ENCODE assay signal across 39 cellular contexts in genomic region chr6:33469661-33470060, GRCh38.
"Had no signal": no experiment of that assay in that cellular context is flagged by ENCODE, and none has a peak within 500 bp of the region (broad histone marks: within the 10 kb centered on the region; RNA-seq: fewer than 3 reads in every experiment).

No MANE protein-coding gene starts in this region.

- H3K36me3 ChIP-seq: adrenal gland, ascending aorta, brain microvascular endothelial cell, breast epithelium, cardiac muscle cell had no signal

- DNase-seq: activated effector memory CD4-positive, alpha-beta T cell treated with anti-CD3 and anti-CD28 coated beads, Interleukin-2, amount 50 U/mL, for 16 hours; activated effector memory CD4-positive, alpha-beta T cell treated with Interleukin-2 at 50 U/mL for 16 hours; activated gamma-delta T cell; activated gamma-delta T cell treated with Interleukin-2 at 50 U/mL for 16 hours; activated naive CD4-positive, alpha-beta T cell; activated naive CD4-positive, alpha-beta T cell treated with anti-CD3 and anti-CD28 coated beads for 36 hours; activated naive CD4-positive, alpha-beta T cell treated with anti-CD3 and anti-CD28 coated beads, Interleukin-2, amount 10 ng/mL, durations not matched to agents 7 days and 5 days; activated naive CD4-positive, alpha-beta T cell treated with anti-CD3 and anti-CD28 coated beads, Interleukin-2, amount 50 U/mL, for 16 hours; activated naive CD4-positive, alpha-beta T cell treated with Interleukin-2 at 50 U/mL for 16 hours; activated naive CD8-positive, alpha-beta T cell treated with anti-CD3 and anti-CD28 coated beads for 36 hours; activated naive CD8-positive, alpha-beta T cell treated with anti-CD3 and anti-CD28 coated beads, Interleukin-2, amount 10 ng/mL, durations not matched to agents 7 days and 5 days; activated naive CD8-positive, alpha-beta T cell treated with anti-CD3 and anti-CD28 coated beads, Interleukin-2, amount 50 U/mL, for 24 hours; activated T-cell treated with anti-CD3 and anti-CD28 coated beads, Interleukin-2, amount 50 U/mL, for 1 hour; activated T-cell treated with anti-CD3 and anti-CD28 coated beads, Interleukin-2, amount 50 U/mL, for 24 hours; activated T-cell treated with anti-CD3 and anti-CD28 coated beads, Interleukin-2, amount 50 U/mL, for 4 hours; activated T-cell treated with anti-CD3 and anti-CD28 coated beads, Interleukin-2, amount 50 U/mL, for 48 hours; activated T-cell treated with anti-CD3 and anti-CD28 coated beads, Interleukin-2, amount 50 U/mL, for 72 hours; adrenal gland; amniotic stem cell; amygdala; anterior cingulate cortex; aorta; body of pancreas; brain microvascular endothelial cell; caudate nucleus; central memory CD4-positive, alpha-beta T cell; cerebellar nuclear complex had no signal

- H3K27me3 Mint-ChIP-seq: activated naive CD4-positive, alpha-beta T cell treated with anti-CD3 and anti-CD28 coated beads, Interleukin-2, amount 50 U/mL, for 24 hours; activated naive CD8-positive, alpha-beta T cell; activated naive CD8-positive, alpha-beta T cell treated with anti-CD3 and anti-CD28 coated beads for 36 hours; activated naive CD8-positive, alpha-beta T cell treated with anti-CD3 and anti-CD28 coated beads, Interleukin-2, amount 10 ng/mL, durations not matched to agents 7 days and 5 days; activated naive CD8-positive, alpha-beta T cell treated with anti-CD3 and anti-CD28 coated beads, Interleukin-2, amount 50 U/mL, for 24 hours; activated T-cell treated with anti-CD3 and anti-CD28 coated beads, Interleukin-2, amount 50 U/mL, for 24 hours; activated T-helper 17 cell treated with anti-CD3 and anti-CD28 coated beads, Interleukin-2, amount 50 U/mL, for 72 hours; central memory CD8-positive, alpha-beta T cell had no signal

- H3K9me3 Mint-ChIP-seq: activated naive CD4-positive, alpha-beta T cell treated with anti-CD3 and anti-CD28 coated beads for 36 hours; activated naive CD4-positive, alpha-beta T cell treated with anti-CD3 and anti-CD28 coated beads, Interleukin-2, amount 10 ng/mL, durations not matched to agents 7 days and 5 days; activated naive CD4-positive, alpha-beta T cell treated with anti-CD3 and anti-CD28 coated beads, Interleukin-2, amount 50 U/mL, for 24 hours; activated naive CD4-positive, alpha-beta T cell treated with anti-CD3 and anti-CD28 coated beads, Interleukin-2, amount 50 U/mL, for 72 hours; activated naive CD8-positive, alpha-beta T cell treated with anti-CD3 and anti-CD28 coated beads for 36 hours; activated naive CD8-positive, alpha-beta T cell treated with anti-CD3 and anti-CD28 coated beads, Interleukin-2, amount 10 ng/mL, durations not matched to agents 7 days and 5 days; activated naive CD8-positive, alpha-beta T cell treated with anti-CD3 and anti-CD28 coated beads, Interleukin-2, amount 50 U/mL, for 24 hours; activated T-cell treated with anti-CD3 and anti-CD28 coated beads, Interleukin-2, amount 50 U/mL, for 24 hours; activated T-cell treated with anti-CD3 and anti-CD28 coated beads, Interleukin-2, amount 50 U/mL, for 4 hours; activated T-cell treated with anti-CD3 and anti-CD28 coated beads, Interleukin-2, amount 50 U/mL, for 72 hours; activated T-helper 17 cell treated with anti-CD3 and anti-CD28 coated beads, Interleukin-2, amount 50 U/mL, for 72 hours; activated T-helper 2 cell treated with anti-CD3 and anti-CD28 coated beads, Interferon-gamma antibody, Interleukin-2, Interleukin-4, amounts not matched to agents 10 μg/mL and 5 μg/mL and 100 μg/mL, durations not matched to agents 14 hours and 24 hours and 36 hours; brain; central memory CD8-positive, alpha-beta T cell had no signal

- H3K9me3 ChIP-seq: adrenal gland, ascending aorta, body of pancreas, breast epithelium had no signal

- H3K4me1 ChIP-seq: adrenal gland, ascending aorta, body of pancreas, breast epithelium had no signal

- H3K27ac Mint-ChIP-seq: activated naive CD4-positive, alpha-beta T cell treated with anti-CD3 and anti-CD28 coated beads for 36 hours; activated naive CD4-positive, alpha-beta T cell treated with anti-CD3 and anti-CD28 coated beads, Interleukin-2, amount 10 ng/mL, durations not matched to agents 7 days and 5 days; activated naive CD4-positive, alpha-beta T cell treated with anti-CD3 and anti-CD28 coated beads, Interleukin-2, amount 50 U/mL, for 72 hours; activated naive CD8-positive, alpha-beta T cell; activated naive CD8-positive, alpha-beta T cell treated with anti-CD3 and anti-CD28 coated beads for 36 hours; activated naive CD8-positive, alpha-beta T cell treated with anti-CD3 and anti-CD28 coated beads, Interleukin-2, amount 10 ng/mL, durations not matched to agents 7 days and 5 days; activated naive CD8-positive, alpha-beta T cell treated with anti-CD3 and anti-CD28 coated beads, Interleukin-2, amount 50 U/mL, for 24 hours; activated T-cell treated with anti-CD3 and anti-CD28 coated beads, Interleukin-2, amount 50 U/mL, for 24 hours; activated T-cell treated with anti-CD3 and anti-CD28 coated beads, Interleukin-2, amount 50 U/mL, for 72 hours; activated T-helper 17 cell treated with anti-CD3 and anti-CD28 coated beads, Interleukin-2, amount 50 U/mL, for 72 hours; activated T-helper 2 cell treated with anti-CD3 and anti-CD28 coated beads, Interferon-gamma antibody, Interleukin-2, Interleukin-4, amounts not matched to agents 10 μg/mL and 5 μg/mL and 100 μg/mL, durations not matched to agents 14 hours and 24 hours and 36 hours; brain had no signal

- H3K4me3 ChIP-seq: adrenal gland, ascending aorta, body of pancreas, breast epithelium, cardiac muscle cell had no signal

- FAIRE-seq: astrocyte, bronchial epithelial cell had no signal

- H3K4me1 Mint-ChIP-seq: activated naive CD4-positive, alpha-beta T cell treated with anti-CD3 and anti-CD28 coated beads, Interleukin-2, amount 10 ng/mL, durations not matched to agents 7 days and 5 days; activated naive CD4-positive, alpha-beta T cell treated with anti-CD3 and anti-CD28 coated beads, Interleukin-2, amount 50 U/mL, for 24 hours; activated naive CD8-positive, alpha-beta T cell treated with anti-CD3 and anti-CD28 coated beads for 36 hours; activated naive CD8-positive, alpha-beta T cell treated with anti-CD3 and anti-CD28 coated beads, Interleukin-2, amount 10 ng/mL, durations not matched to agents 7 days and 5 days; activated naive CD8-positive, alpha-beta T cell treated with anti-CD3 and anti-CD28 coated beads, Interleukin-2, amount 50 U/mL, for 24 hours; brain; central memory CD8-positive, alpha-beta T cell had no signal

- H3K27ac ChIP-seq: adrenal gland, ascending aorta, body of pancreas, brain microvascular endothelial cell, breast epithelium, cardiac muscle cell had no signal

- H3K4me3 Mint-ChIP-seq: activated naive CD4-positive, alpha-beta T cell treated with anti-CD3 and anti-CD28 coated beads for 36 hours; activated naive CD4-positive, alpha-beta T cell treated with anti-CD3 and anti-CD28 coated beads, Interleukin-2, amount 10 ng/mL, durations not matched to agents 7 days and 5 days; activated naive CD4-positive, alpha-beta T cell treated with anti-CD3 and anti-CD28 coated beads, Interleukin-2, amount 50 U/mL, for 24 hours; activated naive CD8-positive, alpha-beta T cell; activated naive CD8-positive, alpha-beta T cell treated with anti-CD3 and anti-CD28 coated beads for 36 hours; activated naive CD8-positive, alpha-beta T cell treated with anti-CD3 and anti-CD28 coated beads, Interleukin-2, amount 10 ng/mL, durations not matched to agents 7 days and 5 days; activated naive CD8-positive, alpha-beta T cell treated with anti-CD3 and anti-CD28 coated beads, Interleukin-2, amount 50 U/mL, for 24 hours; activated T-cell treated with anti-CD3 and anti-CD28 coated beads, Interleukin-2, amount 50 U/mL, for 24 hours; activated T-cell treated with anti-CD3 and anti-CD28 coated beads, Interleukin-2, amount 50 U/mL, for 4 hours; activated T-cell treated with anti-CD3 and anti-CD28 coated beads, Interleukin-2, amount 50 U/mL, for 72 hours; activated T-helper 17 cell treated with anti-CD3 and anti-CD28 coated beads, Interleukin-2, amount 50 U/mL, for 72 hours; brain; central memory CD8-positive, alpha-beta T cell had no signal

- H3K36me3 Mint-ChIP-seq: activated naive CD4-positive, alpha-beta T cell treated with anti-CD3 and anti-CD28 coated beads, Interleukin-2, amount 10 ng/mL, durations not matched to agents 7 days and 5 days; activated naive CD4-positive, alpha-beta T cell treated with anti-CD3 and anti-CD28 coated beads, Interleukin-2, amount 50 U/mL, for 24 hours; activated naive CD4-positive, alpha-beta T cell treated with anti-CD3 and anti-CD28 coated beads, Interleukin-2, amount 50 U/mL, for 72 hours; activated naive CD8-positive, alpha-beta T cell; activated naive CD8-positive, alpha-beta T cell treated with anti-CD3 and anti-CD28 coated beads for 36 hours; activated naive CD8-positive, alpha-beta T cell treated with anti-CD3 and anti-CD28 coated beads, Interleukin-2, amount 10 ng/mL, durations not matched to agents 7 days and 5 days; brain had no signal

- H3K27me3 ChIP-seq: ascending aorta, body of pancreas, brain microvascular endothelial cell, breast epithelium, cardiac muscle cell had no signal
